ENCODE assay signal across 31 cellular contexts in genomic region chr1:208544058-208544457, GRCh38.
"Had no signal": no experiment of that assay in that cellular context is flagged by ENCODE, and none has a peak within 500 bp of the region (broad histone marks: within the 10 kb centered on the region; RNA-seq: fewer than 3 reads in every experiment).

No MANE protein-coding gene starts in this region.

- H3K27ac ChIP-seq: adrenal gland, ascending aorta, breast epithelium, cardiac muscle cell, colonic mucosa, epithelial cell of prostate, heart left ventricle had no signal

- FAIRE-seq: endometrium, endothelial cell of umbilical vein, frontal cortex had no signal

- DNase-seq: activated CD4-positive, alpha-beta memory T cell treated with anti-CD3 and anti-CD28 coated beads for 36 hours; activated CD4-positive, alpha-beta T cell treated with anti-CD3 and anti-CD28 coated beads for 36 hours; activated CD4-positive, alpha-beta T cell treated with anti-CD3 and anti-CD28 coated beads, Interleukin-2, amount 10 ng/mL, durations not matched to agents 24 days and 14 days; activated CD4-positive, CD25-positive, alpha-beta regulatory T cell; activated CD4-positive, CD25-positive, alpha-beta regulatory T cell treated with anti-CD3 and anti-CD28 coated beads, Interleukin-2, amount 50 U/mL, for 72 hours; activated CD8-positive, alpha-beta memory T cell treated with anti-CD3 and anti-CD28 coated beads, Interleukin-2, amount 10 ng/mL, durations not matched to agents 7 days and 5 days; activated CD8-positive, alpha-beta memory T cell treated with anti-CD3 and anti-CD28 coated beads, Interleukin-2, amount 50 U/mL, for 4 hours; activated CD8-positive, alpha-beta T cell treated with anti-CD3 and anti-CD28 coated beads, Interleukin-2, amount 10 ng/mL, durations not matched to agents 7 days and 5 days; activated effector memory CD4-positive, alpha-beta T cell treated with anti-CD3 and anti-CD28 coated beads, Interleukin-2, amount 50 U/mL, for 16 hours; activated naive CD4-positive, alpha-beta T cell treated with anti-CD3 and anti-CD28 coated beads for 36 hours; activated naive CD8-positive, alpha-beta T cell treated with anti-CD3 and anti-CD28 coated beads for 36 hours; activated naive CD8-positive, alpha-beta T cell treated with anti-CD3 and anti-CD28 coated beads, Interleukin-2, amount 50 U/mL, for 24 hours; activated T-cell treated with anti-CD3 and anti-CD28 coated beads, Interleukin-2, amount 50 U/mL, for 1 hour; activated T-cell treated with anti-CD3 and anti-CD28 coated beads, Interleukin-2, amount 50 U/mL, for 48 hours; adrenal gland; amygdala; central memory CD4-positive, alpha-beta T cell; cerebellar nuclear complex; colonic mucosa; effector CD8-positive, alpha-beta T cell; foreskin fibroblast; glutamatergic neuron; heart left ventricle; T-helper 2 cell had no signal

- H3K9me3 ChIP-seq: adrenal gland, ascending aorta, breast epithelium, colonic mucosa, heart left ventricle had no signal

- H3K4me1 ChIP-seq: adrenal gland, ascending aorta, breast epithelium, colonic mucosa had no signal

- H3K36me3 ChIP-seq: adrenal gland, ascending aorta, breast epithelium, cardiac muscle cell, colonic mucosa, heart left ventricle had no signal

- H3K27me3 ChIP-seq: adrenal gland, ascending aorta, breast epithelium, cardiac muscle cell, colonic mucosa, heart left ventricle had no signal

- H3K4me3 ChIP-seq: adrenal gland, ascending aorta, breast epithelium, cardiac muscle cell, colonic mucosa, heart left ventricle had no signal

- ATAC-seq: activated CD4-positive, alpha-beta T cell treated with anti-CD3 and anti-CD28 coated beads for 36 hours; activated CD8-positive, alpha-beta memory T cell treated with anti-CD3 and anti-CD28 coated beads, Interleukin-2, amount 10 ng/mL, durations not matched to agents 7 days and 5 days; activated CD8-positive, alpha-beta T cell treated with anti-CD3 and anti-CD28 coated beads, Interleukin-2, amount 10 ng/mL, durations not matched to agents 7 days and 5 days; activated naive CD8-positive, alpha-beta T cell treated with anti-CD3 and anti-CD28 coated beads, Interleukin-2, amount 50 U/mL, for 24 hours; heart left ventricle had no signal
